In the genomic region with DNA sequence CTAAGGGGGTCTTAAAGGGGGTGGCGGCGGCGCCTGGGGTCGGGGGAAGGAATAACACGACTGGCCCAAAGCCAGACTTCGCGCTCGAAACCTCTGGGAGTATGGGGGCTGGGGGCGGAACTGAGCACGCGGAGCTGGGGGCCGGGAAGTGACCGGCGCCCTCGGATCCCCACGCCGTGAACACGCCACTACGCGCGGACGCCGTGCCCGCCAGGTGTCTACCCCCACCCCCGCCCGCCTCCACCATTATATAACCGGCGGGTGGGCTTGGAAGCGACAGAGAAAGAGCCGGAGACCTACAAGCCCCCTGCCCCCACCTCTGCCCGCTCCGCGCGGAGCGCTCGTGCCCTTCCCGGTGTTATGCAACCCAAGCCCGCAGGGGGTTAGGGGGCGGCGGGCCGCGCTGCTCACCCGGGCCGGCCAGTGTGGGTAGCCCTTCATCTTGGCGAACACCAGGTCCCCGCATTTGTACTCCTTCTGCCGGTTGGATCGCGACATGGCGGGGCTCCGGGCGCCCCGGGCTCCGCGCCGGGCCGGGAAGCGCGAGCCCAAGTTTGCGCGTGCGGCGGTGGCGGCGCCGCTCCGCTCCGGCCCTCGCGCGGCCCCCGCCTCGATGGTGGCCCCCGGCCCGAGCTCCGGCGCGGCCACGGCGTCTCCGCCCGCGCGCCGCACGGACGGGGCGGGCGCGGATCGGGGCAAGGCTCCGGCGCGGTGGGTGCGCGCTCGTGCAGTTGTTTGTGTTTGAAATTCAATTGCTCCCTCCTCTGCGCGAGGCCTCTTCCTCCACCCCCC, we compare ENCODE assay signal across 8 cellular contexts. TPM values are rescaled to one million over a fixed set of nuclear protein-coding genes. Genes with fewer than 3 reads are reported as not detected.
A peak's percentile ranks its signal among the peaks of the same experiment; 100 is the strongest.
DNase-seq lines count a peak whose midpoint lies in the region; ATAC-seq and TF ChIP-seq lines count a peak whose summit lies in the region.

Gene HDGF (minus strand): TSS at position 744 of the 792 bp plus-strand sequence. CDS start 246 bp downstream, at position 498.

- H3K4me3 Mint-ChIP-seq in CD8-positive, alpha-beta memory T cell, result peak within 1 kb of the TSS; percentile 86 to 97 (median 92)
- H3K4me3 Mint-ChIP-seq in activated CD4-positive, alpha-beta T cell treated with anti-CD3 and anti-CD28 coated beads, Interleukin-2, amount 10 ng/mL, durations not matched to agents 7 days and 5 days, result peak within 1 kb of the TSS; percentile 95

- in situ Hi-C loops in transverse colon (cut with MboI; ENCODE audit: low pct_ligation_motif_present in 1 of 4, low pct_unique_long_range_greater_than_20kb in 1 of 4, low sequenced_read_pairs in 3 of 4), result no loop called here

- peaks cover 51% of the 10 kb centered on the region for H3K4me1 ChIP-seq in CD8-positive, alpha-beta memory T cell (ENCODE audit: insufficient read depth, low read length)
- peaks cover 36% of the 10 kb centered on the region for H3K4me1 ChIP-seq in HUES64 (ENCODE audit: insufficient read depth, low read length)
- peaks cover 40% of the 10 kb centered on the region for H3K4me1 ChIP-seq in mucosa of stomach (ENCODE audit: control insufficient read depth, insufficient read depth, low read length)
- H3K4me1 ChIP-seq in transverse colon, result peaks cover 27 to 57% (median 48%) of the 10 kb centered on the region in 4 donors

- peak in 3 of 5 experiments; percentile 9 to 50 (median 42) for TF ChIP-seq CTCF in transverse colon (IDR thresholded peaks at IDR 0.05)

- under 1% methylated on average over 98 of the region's 99 CpGs for WGBS in HUES64
- WGBS in transverse colon (ENCODE audit: low coverage in 1 of 2), 2 donors, result 1% methylated on average over 53 of the region's 99 CpGs; no CpG with 5 or more reads in 1 of the 2 donors

- intact Hi-C loops in transverse colon (cut with DNase I; ENCODE audit: low total_unique reads), result no loop called here

- H3K27me3 Mint-ChIP-seq in CD8-positive, alpha-beta memory T cell, result no peaks in the 10 kb centered on the region
- H3K27me3 Mint-ChIP-seq in activated CD4-positive, alpha-beta T cell treated with anti-CD3 and anti-CD28 coated beads, Interleukin-2, amount 10 ng/mL, durations not matched to agents 7 days and 5 days, result no peaks in the 10 kb centered on the region

- H3K27ac Mint-ChIP-seq in CD8-positive, alpha-beta memory T cell, result peak within 1 kb of the TSS; percentile 89 to 99 (median 96)
- H3K27ac Mint-ChIP-seq in activated CD4-positive, alpha-beta T cell treated with anti-CD3 and anti-CD28 coated beads, Interleukin-2, amount 10 ng/mL, durations not matched to agents 7 days and 5 days, result peak within 1 kb of the TSS; percentile 95

- TF ChIP-seq POLR2A in transverse colon (IDR thresholded peaks at IDR 0.05), result no peak

- H3K27me3 ChIP-seq in CD8-positive, alpha-beta memory T cell (ENCODE audit: insufficient read depth, low read length, poor library complexity, severe bottlenecking), result no peaks in the 10 kb centered on the region
- H3K27me3 ChIP-seq in HUES64 (ENCODE audit: insufficient read depth, low read length), result no peaks in the 10 kb centered on the region
- no peaks in the 10 kb centered on the region for H3K27me3 ChIP-seq in mucosa of stomach (ENCODE audit: control insufficient read depth, insufficient read depth, low read length)
- H3K27me3 ChIP-seq in transverse colon, result no peaks in the 10 kb centered on the region

- no peaks in the 10 kb centered on the region for H3K36me3 ChIP-seq in CD8-positive, alpha-beta memory T cell (ENCODE audit: insufficient read depth, low read length)
- no peaks in the 10 kb centered on the region; the same call in 1 of the 2 replicates for H3K36me3 ChIP-seq in HUES64 (ENCODE audit: insufficient read depth, low read length)
- H3K36me3 ChIP-seq in mucosa of stomach (ENCODE audit: control insufficient read depth, insufficient read depth, low read length), result no peaks in the 10 kb centered on the region
- no peaks in the 10 kb centered on the region for H3K36me3 ChIP-seq in transverse colon

- CTCF ChIA-PET in CD8-positive, alpha-beta memory T cell (lab: Charles Lee), result interaction anchor here (1.1 to 4.0 kb wide), 7 partner anchors 10 to 110 kb away, joined by 4 to 16 read pairs (median 8); partner anchors contain the start of genes ISG20L2, METTL25B, MRPL24 and PRCC
- CTCF ChIA-PET in activated CD4-positive, alpha-beta T cell treated with anti-CD3 and anti-CD28 coated beads, Interleukin-2, amount 10 ng/mL, durations not matched to agents 7 days and 5 days (lab: Charles Lee), result interaction anchor here (0.9 to 2.4 kb wide), 9 partner anchors 9 to 177 kb away, joined by 3 to 13 read pairs (median 5); partner anchors contain the start of genes NTRK1 and PRCC

- DNase-seq in CD8-positive, alpha-beta memory T cell, result peak in 3 of 5 donors; percentile 30 to 70 (median 40)
- DNase-seq in activated CD4-positive, alpha-beta T cell treated with anti-CD3 and anti-CD28 coated beads, Interleukin-2, amount 10 ng/mL, durations not matched to agents 7 days and 5 days, result peak; percentile 38
- DNase-seq in epithelial cell of prostate (ENCODE audit: low read depth, low spot score) (no peak), transverse colon (peak; percentile 53), GM19238 (ENCODE audit: insufficient read length, low spot score) (no peak)

- POLR2A ChIA-PET in CD8-positive, alpha-beta memory T cell (lab: Charles Lee), result interaction anchor here (1.3 to 2.6 kb wide), 5 partner anchors 10 to 45 kb away, joined by 4 to 42 read pairs (median 16); partner anchors contain the start of genes CRABP2, ISG20L2, METTL25B and MRPL24
- POLR2A ChIA-PET in activated CD4-positive, alpha-beta T cell treated with anti-CD3 and anti-CD28 coated beads, Interleukin-2, amount 10 ng/mL, durations not matched to agents 7 days and 5 days (lab: Charles Lee), result interaction anchor here (0.5 to 1.9 kb wide), 5 partner anchors 8 to 23 kb away, joined by 3 to 8 read pairs (median 3); partner anchors contain the start of genes ISG20L2, METTL25B and MRPL24

- no peaks in the 10 kb centered on the region for H3K9me3 ChIP-seq in CD8-positive, alpha-beta memory T cell (ENCODE audit: low read length)
- H3K9me3 ChIP-seq in HUES64 (ENCODE audit: insufficient read depth, low read depth, low read length), result no peaks in the 10 kb centered on the region
- no peaks in the 10 kb centered on the region for H3K9me3 ChIP-seq in mucosa of stomach (ENCODE audit: control insufficient read depth, low read length)
- no peaks in the 10 kb centered on the region for H3K9me3 ChIP-seq in transverse colon

- peak; percentile 10 for ATAC-seq in GM19463 (IDR thresholded peaks at IDR 0.05; ENCODE audit: unreplicated experiment)

- H3K27ac ChIP-seq in CD8-positive, alpha-beta memory T cell (ENCODE audit: low read depth, low read length), result peak within 1 kb of the TSS; percentile 85
- H3K27ac ChIP-seq in HUES64 (ENCODE audit: low read depth, low read length), result peak within 1 kb of the TSS; percentile 97
- peak within 1 kb of the TSS; percentile 100 for H3K27ac ChIP-seq in epithelial cell of prostate
- H3K27ac ChIP-seq in transverse colon, result peak within 1 kb of the TSS; percentile 95 to 99 (median 98)

- H3K36me3 Mint-ChIP-seq in CD8-positive, alpha-beta memory T cell, result peaks cover 0 to 11% (median 0%) of the 10 kb centered on the region in 3 donors
- H3K36me3 Mint-ChIP-seq in activated CD4-positive, alpha-beta T cell treated with anti-CD3 and anti-CD28 coated beads, Interleukin-2, amount 10 ng/mL, durations not matched to agents 7 days and 5 days (ENCODE audit: low read depth), result peaks cover 33% of the 10 kb centered on the region

- peak within 1 kb of the TSS; percentile 96 for H3K9ac ChIP-seq in HUES64 (ENCODE audit: low read depth, low read length)
- H3K9ac ChIP-seq in mucosa of stomach (ENCODE audit: low read length), result peak within 1 kb of the TSS; percentile 93

- no peak for TF ChIP-seq EP300 in transverse colon (IDR thresholded peaks at IDR 0.05; ENCODE audit: low read depth)

- peaks cover 51 to 71% (median 62%) of the 10 kb centered on the region in 3 donors for H3K4me1 Mint-ChIP-seq in CD8-positive, alpha-beta memory T cell
- peaks cover 54% of the 10 kb centered on the region for H3K4me1 Mint-ChIP-seq in activated CD4-positive, alpha-beta T cell treated with anti-CD3 and anti-CD28 coated beads, Interleukin-2, amount 10 ng/mL, durations not matched to agents 7 days and 5 days

- H3K9me3 Mint-ChIP-seq in CD8-positive, alpha-beta memory T cell, result no peaks in the 10 kb centered on the region
- no peaks in the 10 kb centered on the region for H3K9me3 Mint-ChIP-seq in activated CD4-positive, alpha-beta T cell treated with anti-CD3 and anti-CD28 coated beads, Interleukin-2, amount 10 ng/mL, durations not matched to agents 7 days and 5 days

- peak within 1 kb of the TSS; percentile 92 for H3K4me3 ChIP-seq in CD8-positive, alpha-beta memory T cell (ENCODE audit: low read length)
- peak within 1 kb of the TSS; percentile 93 for H3K4me3 ChIP-seq in HUES64 (ENCODE audit: low read length)
- H3K4me3 ChIP-seq in mucosa of stomach (ENCODE audit: low read length), result peak within 1 kb of the TSS; percentile 61
- H3K4me3 ChIP-seq in transverse colon, result peak within 1 kb of the TSS; percentile 93 to 98 (median 96)

RNA-seq across cellular contexts. Expression of gene HDGF, which starts in this region (rescaled TPM):
- total RNA-seq in CD8-positive, alpha-beta memory T cell, result 100 to 1,000 TPM; 297 to 299 TPM
- polyA plus RNA-seq in CD8-positive, alpha-beta memory T cell, result 46.0 TPM
- polyA plus RNA-seq in HUES64 (2013, experiment 1 of 2), result 256 TPM
- polyA plus RNA-seq in HUES64 (2013, experiment 2 of 2), result 262 TPM
- 100 to 1,000 TPM; 288 to 301 TPM for total RNA-seq in activated CD4-positive, alpha-beta T cell treated with anti-CD3 and anti-CD28 coated beads, Interleukin-2, amount 10 ng/mL, durations not matched to agents 7 days and 5 days
- 100 to 1,000 TPM; 150 to 204 (median 179) TPM for total RNA-seq in transverse colon

Comparison
In these comparisons a context has a peak if more than half of its experiments do, and no peak if none do; other contexts are left out.
1. DNase-seq: peak in CD8-positive, alpha-beta memory T cell (3 of 5), activated CD4-positive, alpha-beta T cell treated with anti-CD3 and anti-CD28 coated beads, Interleukin-2, amount 10 ng/mL, durations not matched to agents 7 days and 5 days (single experiment) and transverse colon (single experiment); none in epithelial cell of prostate (single experiment) and GM19238 (single experiment).
2. Peak in every context shown above with its lines, with median percentiles within 50 percentile points of each other: H3K27ac ChIP-seq and H3K4me3 ChIP-seq.